Comparison of ENCODE assay signal across 1 cellular context in genomic region chr2:213265679-213266078, GRCh38.
TF ChIP-seq lines count a peak whose summit lies in the region.

No MANE protein-coding gene starts in this region.

TF ChIP-seq in GM12878, 131 proteins besides CTCF, POLR2A, EP300 and RAD21:
- TF ChIP-seq ATF3 (IDR thresholded peaks at IDR 0.05; ENCODE audit: borderline replicate concordance, extremely low read depth, low read depth, low read length) (no peak), TCF3 (IDR thresholded peaks at IDR 0.05; ENCODE audit: borderline replicate concordance, insufficient read depth, low read depth, low read length) (no peak)
